Comparison of ENCODE assay signal across 8 cellular contexts in genomic region chr22:39266398-39267030, GRCh38.
DNase-seq lines count a peak whose midpoint lies in the region; ATAC-seq lines count a peak whose summit lies in the region.

No MANE protein-coding gene starts in this region.

- ATAC-seq in GM19351 (IDR thresholded peaks at IDR 0.05; ENCODE audit: unreplicated experiment) = peak; percentile 82
- peak; percentile 67 for ATAC-seq in HG03342 (IDR thresholded peaks at IDR 0.05; ENCODE audit: unreplicated experiment)

- DNase-seq in Ammon's horn (ENCODE audit: low spot score) = peak; percentile 72
- DNase-seq in amniotic epithelial cell (ENCODE audit: low read depth) = peak; percentile 74
- DNase-seq in stimulated activated CD4-positive, alpha-beta T cell treated with anti-CD3 and anti-CD28 coated beads, Interleukin-4, amount 100 ng/mL, for 48 hours (ENCODE audit: low read depth in 2 of 2) = peak; percentile 37 to 57
- no peak for DNase-seq in OCI-M2 (lab: John Stamatoyannopoulos, UW; ENCODE audit: unreplicated experiment)
- DNase-seq in germinal center (ENCODE audit: low spot score) = no peak
- no peak for DNase-seq in cerebellar nuclear complex (lab: John Stamatoyannopoulos, UW)

Comparison
In these comparisons a context has a peak if more than half of its experiments do, and no peak if none do; other contexts are left out.
1. DNase-seq: peak in Ammon's horn (single experiment), amniotic epithelial cell (single experiment) and stimulated activated CD4-positive, alpha-beta T cell treated with anti-CD3 and anti-CD28 coated beads, Interleukin-4, amount 100 ng/mL, for 48 hours (2 of 2); none in OCI-M2 (single experiment), germinal center (single experiment) and cerebellar nuclear complex (0 of 2).